Comparison of ENCODE assay signal across 9 cellular contexts in the genomic region with DNA sequence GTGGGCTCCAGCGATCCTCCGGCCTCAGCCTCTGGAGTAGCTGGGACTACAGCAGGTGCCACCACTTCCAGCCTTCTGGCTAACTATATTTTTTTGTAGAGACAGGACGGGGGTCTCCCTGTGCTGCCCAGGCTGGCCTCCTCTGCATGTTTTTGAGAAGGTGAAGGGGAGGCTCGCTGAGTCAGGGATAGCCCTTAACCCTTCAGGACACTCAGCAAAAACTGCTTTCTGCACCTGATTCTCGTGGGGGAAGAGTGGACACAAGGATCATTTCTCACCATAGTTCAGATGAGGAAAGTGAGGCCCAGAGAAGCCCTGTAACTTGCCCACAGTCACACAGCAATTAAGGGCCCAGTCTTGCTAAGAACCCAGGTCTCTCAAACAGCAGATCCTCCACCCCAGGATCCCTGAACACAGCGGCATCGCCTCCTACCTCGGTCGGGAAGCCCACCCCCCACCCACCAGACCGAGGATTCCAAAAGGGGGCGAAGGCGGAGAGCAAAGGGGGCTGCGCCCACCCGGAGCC. TPM values are rescaled to one million over a fixed set of nuclear protein-coding genes. Genes with fewer than 3 reads are reported as not detected.
DNase-seq lines count a peak whose midpoint lies in the region; ATAC-seq, FAIRE-seq and TF ChIP-seq lines count a peak whose summit lies in the region.
"Had no signal": no experiment of that assay in that cellular context is flagged by ENCODE, and none has a peak within 500 bp of the region (broad histone marks: within the 10 kb centered on the region; RNA-seq: fewer than 3 reads in every experiment).

No MANE protein-coding gene starts in this region.

- no peak overlapping the region for H2AFZ ChIP-seq in SU-DHL-6 (ENCODE audit: low read depth, low read length, severe bottlenecking)

- TF ChIP-seq CTCF in DOHH2 (IDR thresholded peaks at IDR 0.05; ENCODE audit: low read depth, low read length, poor library complexity, severe bottlenecking) (no peak), SU-DHL-6 (IDR thresholded peaks at IDR 0.05; ENCODE audit: insufficient read depth, low read length, poor library complexity, severe bottlenecking) (no peak), fibroblast of the aortic adventitia (IDR thresholded peaks at IDR 0.05; ENCODE audit: insufficient read depth, low read length) (no peak)

- H3K79me2 ChIP-seq in DOHH2 (ENCODE audit: control insufficient read depth, low read length) (no peaks in the 10 kb centered on the region), SU-DHL-6 (ENCODE audit: insufficient read depth, low read length) (no peaks in the 10 kb centered on the region)

- no peak for ATAC-seq in HG03135 (IDR thresholded peaks at IDR 0.05; ENCODE audit: unreplicated experiment)
- ATAC-seq in GM18505 (IDR thresholded peaks at IDR 0.05; ENCODE audit: unreplicated experiment) = no peak

- H3K9me3 ChIP-seq in DOHH2 (ENCODE audit: control insufficient read depth, insufficient read depth, low read length) (peaks cover 3% of the 10 kb centered on the region; the same call in 1 of the 2 replicates), SU-DHL-6 (ENCODE audit: insufficient read depth, low read length) (no peaks in the 10 kb centered on the region)

- no peaks in the 10 kb centered on the region for H3K9me2 ChIP-seq in DOHH2 (replicated peaks; ENCODE audit: control insufficient read depth, low read length)
- H3K9me2 ChIP-seq in SU-DHL-6 (replicated peaks; ENCODE audit: insufficient read depth, low read length) = no peaks in the 10 kb centered on the region

- H3K4me2 ChIP-seq in DOHH2 (ENCODE audit: low read length) (peak overlapping the region; percentile 60), SU-DHL-6 (ENCODE audit: low read depth, low read length, poor library complexity, severe bottlenecking) (peak overlapping the region; percentile 14)

- peak overlapping the region; percentile 69 for H3K27ac ChIP-seq in DOHH2 (ENCODE audit: low read depth, low read length)
- H3K27ac ChIP-seq in SU-DHL-6 (ENCODE audit: low read depth, low read length) = no peak overlapping the region
- H3K27ac ChIP-seq in rectal smooth muscle tissue (ENCODE audit: low read depth, low read length) = no peak overlapping the region

- H3K36me3 ChIP-seq in DOHH2 (ENCODE audit: control insufficient read depth, low read length) (no peaks in the 10 kb centered on the region), SU-DHL-6 (ENCODE audit: low read length) (no peaks in the 10 kb centered on the region), rectal smooth muscle tissue (ENCODE audit: control insufficient read depth, insufficient read depth, low read length) (no peaks in the 10 kb centered on the region)

- no peak for FAIRE-seq in HTR-8/SVneo (lab: Jason Lieb, UNC)

- H3F3A ChIP-seq in DOHH2 (ENCODE audit: control insufficient read depth, insufficient read depth) = peaks cover 51% of the 10 kb centered on the region
- H3F3A ChIP-seq in SU-DHL-6 (ENCODE audit: insufficient read depth) = no peaks in the 10 kb centered on the region

- H3K9ac ChIP-seq in SU-DHL-6 (ENCODE audit: low read length) (no peak overlapping the region), rectal smooth muscle tissue (ENCODE audit: low read length) (no peak overlapping the region)

- DNase-seq in fibroblast of the aortic adventitia (ENCODE audit: low read depth) (no peak), LoVo (ENCODE audit: low spot score) (no peak), HTR-8/SVneo (ENCODE audit: insufficient read length, low spot score) (no peak)

- H3K4me3 ChIP-seq in DOHH2 (ENCODE audit: low read length) (peak overlapping the region; percentile 58), SU-DHL-6 (ENCODE audit: insufficient read depth, low read length, poor library complexity, severe bottlenecking) (no peak overlapping the region), fibroblast of the aortic adventitia (ENCODE audit: low read depth, low read length) (peak overlapping the region; percentile 37), rectal smooth muscle tissue (ENCODE audit: low read length) (peak overlapping the region; percentile 67)

- H3K4me1 ChIP-seq in DOHH2 (ENCODE audit: control insufficient read depth, low read length) = peaks cover 83% of the 10 kb centered on the region
- H3K4me1 ChIP-seq in rectal smooth muscle tissue (ENCODE audit: control insufficient read depth, insufficient read depth, low read length) = no peaks in the 10 kb centered on the region

- TF ChIP-seq POLR2A in GM18505 (IDR thresholded peaks at IDR 0.05; ENCODE audit: borderline replicate concordance, extremely low read depth, insufficient read depth, insufficient read length) = no peak

- no peaks in the 10 kb centered on the region for H4K20me1 ChIP-seq in DOHH2 (ENCODE audit: control insufficient read depth, insufficient read depth, low read depth, low read length)
- no peaks in the 10 kb centered on the region for H4K20me1 ChIP-seq in SU-DHL-6 (ENCODE audit: low read depth, low read length)

- no peaks in the 10 kb centered on the region for H3K27me3 ChIP-seq in DOHH2 (ENCODE audit: control insufficient read depth, low read length)
- no peaks in the 10 kb centered on the region for H3K27me3 ChIP-seq in SU-DHL-6 (ENCODE audit: low read length)
- H3K27me3 ChIP-seq in rectal smooth muscle tissue (ENCODE audit: control insufficient read depth, insufficient read depth, low read length) = peaks cover 12% of the 10 kb centered on the region

RNA-seq across cellular contexts. Expression of gene FGR, which starts 1.3 kb away (rescaled TPM):
- total RNA-seq in fibroblast of the aortic adventitia (ENCODE audit: low replicate concordance) = 0.18 TPM in 1 of 2 replicates, not detected in the other
- total RNA-seq: HT1080 had no signal

RNA-seq across cellular contexts. Expression of gene AHDC1, which starts 29.8 kb away (rescaled TPM):
- total RNA-seq in fibroblast of the aortic adventitia (ENCODE audit: low replicate concordance) = 14.6 and 19.1 TPM in 2 replicates

RNA-seq across cellular contexts. Expression of gene IFI6, which starts 38.3 kb away (rescaled TPM):
- total RNA-seq in fibroblast of the aortic adventitia (ENCODE audit: low replicate concordance) = 64.7 and 194 TPM in 2 replicates
